Comparison of ENCODE assay signal across 1 cellular context in the genomic region with DNA sequence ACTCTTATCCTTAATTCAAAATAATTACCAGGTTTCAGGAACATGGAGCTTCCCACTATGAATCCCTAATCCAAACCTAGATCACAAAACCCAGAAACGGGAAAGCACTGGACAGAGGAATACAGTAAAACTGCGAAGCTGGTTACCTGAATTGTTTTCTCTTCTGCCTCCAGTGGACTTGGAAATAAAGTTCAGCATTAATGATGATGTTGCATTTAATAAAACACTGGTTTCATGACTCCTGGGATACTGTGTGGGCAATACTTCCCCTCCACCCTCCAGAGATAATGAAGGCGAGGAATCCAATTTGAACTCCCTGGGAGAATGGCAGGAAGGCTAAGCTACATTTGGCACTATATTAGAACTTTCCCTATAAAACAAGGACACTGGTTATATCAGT.
TF ChIP-seq lines count a peak whose summit lies in the region.

No MANE protein-coding gene starts in this region.

TF ChIP-seq in A549, 52 proteins besides CTCF, POLR2A, EP300 and RAD21 (continued from another document):
- TF ChIP-seq, protein P1, sequence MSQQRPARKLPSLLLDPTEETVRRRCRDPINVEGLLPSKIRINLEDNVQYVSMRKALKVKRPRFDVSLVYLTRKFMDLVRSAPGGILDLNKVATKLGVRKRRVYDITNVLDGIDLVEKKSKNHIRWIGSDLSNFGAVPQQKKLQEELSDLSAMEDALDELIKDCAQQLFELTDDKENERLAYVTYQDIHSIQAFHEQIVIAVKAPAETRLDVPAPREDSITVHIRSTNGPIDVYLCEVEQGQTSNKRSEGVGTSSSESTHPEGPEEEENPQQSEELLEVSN (IDR thresholded peaks at IDR 0.05; ENCODE audit: borderline replicate concordance, low read depth), result no peak
- TF ChIP-seq RCOR1 (IDR thresholded peaks at IDR 0.05; ENCODE audit: low read depth, low read length) (no peak), EHF (CRISPR knock-in tag; IDR thresholded peaks at IDR 0.05) (no peak), MAFK (IDR thresholded peaks at IDR 0.05; ENCODE audit: partially characterized antibody) (peak; percentile 70)
